ENCODE assay signal across 17 cellular contexts in the genomic region with DNA sequence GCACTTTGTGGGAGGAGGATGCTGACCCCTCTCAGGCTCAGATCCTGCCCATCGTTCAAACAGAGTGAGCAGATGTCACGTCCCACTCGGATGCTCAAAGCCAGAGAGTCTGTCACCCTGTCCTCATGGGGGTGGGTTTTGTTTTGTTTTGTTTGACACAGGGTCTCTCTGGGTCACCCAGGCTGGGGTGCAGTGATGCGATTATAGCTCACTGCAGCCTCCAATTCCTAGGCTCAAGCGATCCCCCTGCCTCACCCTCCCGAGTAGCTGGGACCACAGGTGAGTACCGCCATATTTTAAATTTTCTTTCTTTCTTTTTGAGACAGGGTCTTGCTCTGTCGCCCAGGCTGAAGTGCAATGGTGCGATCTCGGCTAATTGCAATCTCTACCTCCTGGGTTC. TPM values are rescaled to one million over a fixed set of nuclear protein-coding genes. Genes with fewer than 3 reads are reported as not detected.
A peak's percentile ranks its signal among the peaks of the same experiment; 100 is the strongest.
DNase-seq lines count a peak whose midpoint lies in the region; ATAC-seq and TF ChIP-seq lines count a peak whose summit lies in the region.
"Had no signal": no experiment of that assay in that cellular context is flagged by ENCODE, and none has a peak within 500 bp of the region (broad histone marks: within the 10 kb centered on the region; RNA-seq: fewer than 3 reads in every experiment).

No MANE protein-coding gene starts in this region.

- H3K4ac ChIP-seq in H9 (ENCODE audit: low read depth, low read length), result no peak overlapping the region

- no peak overlapping the region for H3K4me3 Mint-ChIP-seq in H9
- H3K4me3 Mint-ChIP-seq: CD4-positive, alpha-beta T cell; HFFc6 had no signal

- peak; percentile 30 for DNase-seq in activated CD8-positive, alpha-beta memory T cell treated with anti-CD3 and anti-CD28 coated beads, Interleukin-2, amount 50 U/mL, for 48 hours
- DNase-seq in activated CD8-positive, alpha-beta memory T cell treated with anti-CD3 and anti-CD28 coated beads, Interleukin-2, amount 50 U/mL, for 4 hours, result no peak
- peak; percentile 11 for DNase-seq in H9
- DNase-seq in islet precursor cell, result peak; percentile 22
- DNase-seq in spleen, result peak; percentile 18
- no peak for DNase-seq in NCI-H1092 (lab: John Stamatoyannopoulos, UW)
- DNase-seq: 8988T; AML-193; C1 segment of cervical spinal cord; Calu3; CD4-positive, alpha-beta T cell; DMS 273 treated with DMSO at 0.1 percent for 48 hours; DMS79; EL; HCEC 1CT; HFFc6 had no signal

- H3K27me3 ChIP-seq in H9 (ENCODE audit: insufficient read depth, low read length), result no peaks in the 10 kb centered on the region
- peaks cover 0 to 42% (median 5%) of the 10 kb centered on the region in 7 donors for H3K27me3 ChIP-seq in spleen (replicated peaks in 1 of 7)

- H2BK12ac ChIP-seq in H9 (ENCODE audit: insufficient read length, low read depth, low read length), result no peak overlapping the region

- H3K4me1 ChIP-seq in H9 (ENCODE audit: insufficient read depth, low read length) (no peaks in the 10 kb centered on the region; the same call in 1 of the 2 replicates), spleen (peaks cover 0 to 59% (median 10%) of the 10 kb centered on the region in 6 donors)

- no peaks in the 10 kb centered on the region for H4K20me1 ChIP-seq in H9 (ENCODE audit: control insufficient read depth, insufficient read depth, insufficient read length)

- no peak overlapping the region for H2BK120ac ChIP-seq in H9 (ENCODE audit: low read depth, low read length, poor library complexity, severe bottlenecking)

- H3K18ac ChIP-seq in H9 (ENCODE audit: insufficient read length, low read depth, low read length), result no peak overlapping the region

- no peak overlapping the region for H2AFZ ChIP-seq in H9 (ENCODE audit: low read length)

- no peak for ATAC-seq in GM18867 (IDR thresholded peaks at IDR 0.05; ENCODE audit: unreplicated experiment)

- WGBS in H9 (ENCODE audit: extremely low coverage, insufficient read length, low lambda C conversion rate), result no CpG with 5 or more reads among the region's 10 CpGs
- WGBS in spleen, 5 donors, result 76 to 91% (median 83%) methylated on average over 10 of the region's 10 CpGs

- peaks cover 12% of the 10 kb centered on the region for H3K23me2 ChIP-seq in H9 (ENCODE audit: insufficient read length, low read depth, low read length, poor library complexity, severe bottlenecking)

- H3K79me1 ChIP-seq in H9 (ENCODE audit: insufficient read depth, low read depth, low read length, poor library complexity, severe bottlenecking), result no peaks in the 10 kb centered on the region

- TF ChIP-seq CTCF in H9 (conservative IDR thresholded peaks at IDR 0.05) (no peak), spleen (IDR thresholded peaks at IDR 0.05 in 8 of 11, conservative IDR thresholded peaks at IDR 0.05 in 3 of 11) (no peak)

- no peak overlapping the region for H3K56ac ChIP-seq in H9 (ENCODE audit: insufficient read length, low read depth, low read length)

- no peak overlapping the region for H4K91ac ChIP-seq in H9 (ENCODE audit: insufficient read length, low read depth, low read length)

- peaks cover 0 to 5% (median 4%) of the 10 kb centered on the region in 3 experiments; a peak in 5 of 7 replicates for H3K36me3 Mint-ChIP-seq in H9 (ENCODE audit: insufficient read depth in 1 of 3, low read depth in 3 of 3)

- no peak overlapping the region for H3K4me2 ChIP-seq in H9 (ENCODE audit: insufficient read depth, insufficient read length, low read length)

- H4K8ac ChIP-seq in H9 (replicated peaks; ENCODE audit: insufficient read length, low read depth, low read length), result no peak overlapping the region

- peak overlapping the region in 2 of 8 donors; percentile 53 to 73 for H3K4me3 ChIP-seq in spleen

- no peak overlapping the region for H2AK5ac ChIP-seq in H9 (ENCODE audit: insufficient read length, low read length)

- H3K27me3 Mint-ChIP-seq in H9 (ENCODE audit: low read depth), result peaks cover 22% of the 10 kb centered on the region

- TF ChIP-seq POLR2A in spleen (IDR thresholded peaks at IDR 0.05), result no peak

- no peak overlapping the region for H3K27ac Mint-ChIP-seq in H9
- H3K27ac Mint-ChIP-seq: CD4-positive, alpha-beta T cell; HFFc6 had no signal

- peaks cover 0 to 46% (median 3%) of the 10 kb centered on the region in 6 donors for H3K36me3 ChIP-seq in spleen

- intact Hi-C loops in spleen (cut with DNase I; ENCODE audit: low total_unique reads), result no loop called here

- H3K9me3 ChIP-seq in H9 (ENCODE audit: control insufficient read depth, low read depth, low read length), result no peaks in the 10 kb centered on the region
- no peaks in the 10 kb centered on the region for H3K9me3 ChIP-seq in spleen

- H4K5ac ChIP-seq in H9 (ENCODE audit: insufficient read length, low read depth, low read length), result no peak overlapping the region

- no peak overlapping the region for H2BK5ac ChIP-seq in H9 (ENCODE audit: insufficient read length, low read length)

- H3K9ac ChIP-seq in H9 (ENCODE audit: extremely low read depth, insufficient read length, low read length), result no peak overlapping the region

- H2BK20ac ChIP-seq in H9 (ENCODE audit: low read depth, low read length, poor library complexity, severe bottlenecking), result no peak overlapping the region

- no peaks in the 10 kb centered on the region for H3K79me2 ChIP-seq in H9 (ENCODE audit: insufficient read depth, low read length)

- no peak overlapping the region for H2BK15ac ChIP-seq in H9 (ENCODE audit: low read depth, low read length)

- no peak overlapping the region for H3K27ac ChIP-seq in H9 (ENCODE audit: insufficient read length, low read depth, low read length)
- H3K27ac ChIP-seq in spleen, result no peak overlapping the region

- H3K4me1 Mint-ChIP-seq in H9, result peaks cover 6% of the 10 kb centered on the region in 2 experiments; a peak in 3 of 4 replicates

- no peak overlapping the region for H3K23ac ChIP-seq in H9 (ENCODE audit: insufficient read length, low read depth, low read length)

- no peak overlapping the region for H3K14ac ChIP-seq in H9 (ENCODE audit: insufficient read depth, low read length)

- H3K9me3 Mint-ChIP-seq in H9, result peaks cover 11 to 64% of the 10 kb centered on the region in 2 experiments; a peak in 4 of 5 replicates
- H3K9me3 Mint-ChIP-seq: CD4-positive, alpha-beta T cell had no signal

- no peak overlapping the region for H3T11ph ChIP-seq in H9 (ENCODE audit: low read length)

RNA-seq across cellular contexts. Expression of gene ADGRE2, which starts 4.0 kb away (rescaled TPM):
- 1.2 and 1.4 TPM in 2 replicates for total RNA-seq in H9 (2021)
- total RNA-seq in spleen, result 100 to 1,000 TPM in 4 of 7 donors, 10 to 100 TPM in 3; 58.0 to 183 (median 100) TPM
- polyA plus RNA-seq in spleen, result 1 to 10 TPM; 4.0 to 9.9 (median 6.0) TPM
- total RNA-seq: Calu3 had no signal

Comparison
In these comparisons a context has a peak if more than half of its experiments do, and no peak if none do; other contexts are left out.
1. DNase-seq: peak in activated CD8-positive, alpha-beta memory T cell treated with anti-CD3 and anti-CD28 coated beads, Interleukin-2, amount 50 U/mL, for 48 hours (single experiment), H9 (single experiment), islet precursor cell (single experiment) and spleen (single experiment); none in activated CD8-positive, alpha-beta memory T cell treated with anti-CD3 and anti-CD28 coated beads, Interleukin-2, amount 50 U/mL, for 4 hours (single experiment) and NCI-H1092 (single experiment).
2. RNA of gene ADGRE2, which starts 4.0 kb away (total RNA-seq): 58.0 to 183 TPM in spleen; 1.2 to 1.4 TPM in H9; every median in the first group is over 10 times any median in the second.